ENCODE assay signal across 12 cellular contexts in the genomic region with DNA sequence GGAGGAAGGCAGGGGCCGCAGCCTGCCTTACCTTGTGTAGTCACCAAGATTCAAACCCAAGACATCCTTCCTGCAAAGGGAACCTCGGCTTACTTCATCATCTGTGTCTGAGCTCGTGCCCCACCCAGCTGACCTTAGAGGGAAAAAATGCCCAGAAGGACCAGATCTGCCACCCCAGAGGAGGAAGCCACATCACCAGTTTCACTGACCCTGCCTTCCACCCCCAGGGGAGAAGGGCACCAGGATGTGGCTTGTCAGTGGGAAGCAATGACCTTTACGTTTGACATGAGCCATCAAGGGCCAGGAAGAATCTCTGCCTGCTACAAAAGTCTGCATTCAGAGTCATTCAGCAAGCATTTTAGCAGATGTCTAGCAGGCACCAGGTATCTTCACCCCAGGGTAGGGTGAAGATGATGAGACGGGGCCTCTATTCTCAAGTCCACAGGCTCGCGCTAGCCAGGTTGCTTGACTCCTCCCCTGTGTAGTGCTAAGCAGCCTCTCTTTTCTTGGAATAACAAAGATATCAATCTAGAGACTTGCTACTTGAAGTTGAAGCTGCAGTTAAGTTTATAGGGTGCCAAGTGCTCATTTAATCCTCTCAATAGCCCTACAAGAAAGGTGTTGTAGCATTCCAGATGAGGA. TPM values are rescaled to one million over a fixed set of nuclear protein-coding genes. Genes with fewer than 3 reads are reported as not detected.
DNase-seq lines count a peak whose midpoint lies in the region; ATAC-seq and TF ChIP-seq lines count a peak whose summit lies in the region.
"Had no signal": no experiment of that assay in that cellular context is flagged by ENCODE, and none has a peak within 500 bp of the region (broad histone marks: within the 10 kb centered on the region; RNA-seq: fewer than 3 reads in every experiment).

No MANE protein-coding gene starts in this region.

- H3K36me3 Mint-ChIP-seq in CD14-positive monocyte (peaks cover 68 to 96% of the 10 kb centered on the region in 2 donors), nephron progenitor cell (ENCODE audit: low read depth) (peaks cover 44% of the 10 kb centered on the region)
- H3K36me3 Mint-ChIP-seq in activated naive CD8-positive, alpha-beta T cell treated with anti-CD3 and anti-CD28 coated beads, Interleukin-2, amount 50 U/mL, for 24 hours (ENCODE audit: low read depth) = peaks cover 53% of the 10 kb centered on the region

- H3K27ac Mint-ChIP-seq in CD14-positive monocyte (peak overlapping the region; percentile 73 to 94 (median 80)), nephron progenitor cell (peak overlapping the region; percentile 71)
- H3K27ac Mint-ChIP-seq in activated naive CD8-positive, alpha-beta T cell treated with anti-CD3 and anti-CD28 coated beads, Interleukin-2, amount 50 U/mL, for 24 hours = peak overlapping the region; percentile 83

- H3K4me3 Mint-ChIP-seq in CD14-positive monocyte (peak overlapping the region in 1 of 2 donors; percentile 30), nephron progenitor cell (no peak overlapping the region)
- H3K4me3 Mint-ChIP-seq in activated naive CD8-positive, alpha-beta T cell treated with anti-CD3 and anti-CD28 coated beads, Interleukin-2, amount 50 U/mL, for 24 hours = peak overlapping the region; percentile 22
- H3K4me3 Mint-ChIP-seq: neural crest cell had no signal

- intact Hi-C loops in CD14-positive monocyte (cut with micrococcal nuclease) = no loop called here

- no peaks in the 10 kb centered on the region for H3K9me3 Mint-ChIP-seq in CD14-positive monocyte
- no peaks in the 10 kb centered on the region for H3K9me3 Mint-ChIP-seq in activated naive CD8-positive, alpha-beta T cell treated with anti-CD3 and anti-CD28 coated beads, Interleukin-2, amount 50 U/mL, for 24 hours
- H3K9me3 Mint-ChIP-seq in nephron progenitor cell = no peaks in the 10 kb centered on the region
- H3K9me3 Mint-ChIP-seq: neural crest cell had no signal

- peak; percentile 72 for DNase-seq in CD14-positive monocyte (ENCODE audit: low spot score)
- peak; percentile 88 for DNase-seq in HT1080 (ENCODE audit: low read depth)
- peak; percentile 65 for DNase-seq in activated naive CD8-positive, alpha-beta T cell treated with anti-CD3 and anti-CD28 coated beads, Interleukin-2, amount 50 U/mL, for 24 hours
- no peak for DNase-seq in nephron progenitor cell
- DNase-seq in NCI-H1930 (lab: John Stamatoyannopoulos, UW) = no peak
- DNase-seq in KBM-7 = no peak
- DNase-seq: body of pancreas, heart right ventricle, NCI-H2029 had no signal

- peak; percentile 85 for ATAC-seq in activated naive CD8-positive, alpha-beta T cell treated with anti-CD3 and anti-CD28 coated beads, Interleukin-2, amount 50 U/mL, for 24 hours
- ATAC-seq in HG03045 (IDR thresholded peaks at IDR 0.05; ENCODE audit: unreplicated experiment) (no peak), GM21576 (IDR thresholded peaks at IDR 0.05; ENCODE audit: unreplicated experiment) (no peak)
- ATAC-seq: body of pancreas, heart right ventricle had no signal

- TF ChIP-seq CTCF in CD14-positive monocyte (IDR thresholded peaks at IDR 0.05) (no peak), nephron progenitor cell (IDR thresholded peaks at IDR 0.05) (no peak)

- in situ Hi-C loops in KBM-7 (cut with MboI; ENCODE audit: low pct_unique_long_range_greater_than_20kb, low sequenced_read_pairs) = no loop called here

- no peaks in the 10 kb centered on the region for H3K27me3 Mint-ChIP-seq in CD14-positive monocyte (ENCODE audit: low read depth in 3 of 3)
- H3K27me3 Mint-ChIP-seq in activated naive CD8-positive, alpha-beta T cell treated with anti-CD3 and anti-CD28 coated beads, Interleukin-2, amount 50 U/mL, for 24 hours = no peaks in the 10 kb centered on the region
- H3K27me3 Mint-ChIP-seq in nephron progenitor cell (ENCODE audit: low read depth, poor library complexity) = no peaks in the 10 kb centered on the region

- peaks cover 35% of the 10 kb centered on the region for H3K4me1 Mint-ChIP-seq in CD14-positive monocyte
- peaks cover 54% of the 10 kb centered on the region for H3K4me1 Mint-ChIP-seq in activated naive CD8-positive, alpha-beta T cell treated with anti-CD3 and anti-CD28 coated beads, Interleukin-2, amount 50 U/mL, for 24 hours
- H3K4me1 Mint-ChIP-seq in nephron progenitor cell = peaks cover 11% of the 10 kb centered on the region

RNA-seq across cellular contexts. Expression of gene HM13, which starts 28.1 kb away (rescaled TPM):
- 100 to 1,000 TPM; 320 to 329 TPM for polyA plus RNA-seq in CD14-positive monocyte
- total RNA-seq in HT1080 (2014; rRNA removed; shearing (Covaris generic)) = 64.3 and 83.5 TPM in 2 replicates
- polyA plus RNA-seq in HT1080 (2015; cell fraction: cytosol; rRNA removed) = 193 and 201 TPM in 2 replicates
- 243 and 272 TPM in 2 replicates for polyA plus RNA-seq in HT1080 (2015; cell fraction: nucleus; rRNA removed)

Comparison
In these comparisons a context has a peak if more than half of its experiments do, and no peak if none do; other contexts are left out.
1. DNase-seq: peak in CD14-positive monocyte (single experiment), HT1080 (single experiment) and activated naive CD8-positive, alpha-beta T cell treated with anti-CD3 and anti-CD28 coated beads, Interleukin-2, amount 50 U/mL, for 24 hours (single experiment); none in nephron progenitor cell (single experiment), NCI-H1930 (0 of 2) and KBM-7 (single experiment).
2. Peak in every context shown above with its lines, with median percentiles within 50 percentile points of each other: H3K27ac Mint-ChIP-seq.